1 cellular context compared by ENCODE assay signal in genomic region chr3:50490438-50490970, GRCh38.
TF ChIP-seq lines count a peak whose summit lies in the region.

No MANE protein-coding gene starts in this region.

TF ChIP-seq in GM23338, 12 proteins besides CTCF, POLR2A, EP300 and RAD21 (continued from another document):
- TF ChIP-seq REST (IDR thresholded peaks at IDR 0.05; ENCODE audit: unreplicated experiment): no peak
